ENCODE assay signal across 1 cellular context in the genomic region with DNA sequence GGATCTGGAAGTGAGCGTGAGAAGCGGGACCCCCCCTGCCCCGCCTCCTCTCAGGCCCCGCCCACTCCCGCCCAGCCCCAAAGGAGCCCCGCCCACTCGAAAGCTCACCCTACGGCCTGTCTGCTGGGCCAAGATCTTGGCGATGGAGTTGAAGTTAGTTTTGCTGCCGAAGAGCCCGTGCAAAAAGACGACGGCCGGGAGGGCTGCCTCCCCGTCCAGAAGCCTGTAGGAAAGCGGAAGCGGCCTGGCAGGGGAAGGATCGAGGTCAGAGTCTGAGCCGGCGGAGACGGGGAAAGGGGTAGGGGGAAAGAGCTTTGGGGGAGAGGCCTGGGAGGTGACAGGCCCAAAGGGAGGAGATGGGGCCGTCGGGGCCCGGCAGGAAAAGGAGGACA.
TF ChIP-seq lines count a peak whose summit lies in the region.

No MANE protein-coding gene starts in this region.

TF ChIP-seq in K562, 482 proteins besides CTCF, POLR2A, EP300 and RAD21 (continued from another document and continues in another):
- 0 out of 2 replicates have a peak, but pooled peaks have one; percentile 54 for TF ChIP-seq ZFPM2 (CRISPR knock-in tag; IDR thresholded peaks at IDR 0.05)
- TF ChIP-seq FOXK1 (CRISPR knock-in tag; IDR thresholded peaks at IDR 0.05; ENCODE audit: borderline replicate concordance): no peak
- no peak for TF ChIP-seq ZNF174 (CRISPR knock-in tag; IDR thresholded peaks at IDR 0.05)
- no peak for TF ChIP-seq ZKSCAN1 (IDR thresholded peaks at IDR 0.05; ENCODE audit: low read depth, low read length)
- TF ChIP-seq ASH1L (IDR thresholded peaks at IDR 0.05; ENCODE audit: borderline replicate concordance, low read depth, partially characterized antibody): no peak
- 0 out of 4 replicates have a peak, but pooled peaks of 1 of the 2 experiments have one; percentile 1 for TF ChIP-seq TEAD1 (CRISPR knock-in tag; IDR thresholded peaks at IDR 0.05)
- no peak for TF ChIP-seq HMG20A (CRISPR knock-in tag; conservative IDR thresholded peaks at IDR 0.05)
- TF ChIP-seq HOXB6 (CRISPR knock-in tag; IDR thresholded peaks at IDR 0.05; ENCODE audit: borderline replicate concordance): no peak
- TF ChIP-seq SMARCB1 (IDR thresholded peaks at IDR 0.05; ENCODE audit: insufficient read length, low read depth): no peak
- TF ChIP-seq ZBTB11 (CRISPR knock-in tag; IDR thresholded peaks at IDR 0.05): no peak
- no peak for TF ChIP-seq RBFOX2 (IDR thresholded peaks at IDR 0.05; ENCODE audit: low read depth, low read length)
- TF ChIP-seq ZNF75A (CRISPR knock-in tag; IDR thresholded peaks at IDR 0.05): no peak
- no peak for TF ChIP-seq E2F4 (CRISPR knock-in tag; IDR thresholded peaks at IDR 0.05; ENCODE audit: low read depth)
- no peak for TF ChIP-seq THRAP3 (IDR thresholded peaks at IDR 0.05; ENCODE audit: borderline replicate concordance)
- TF ChIP-seq NELFE (IDR thresholded peaks at IDR 0.05; ENCODE audit: insufficient read depth, insufficient read length): no peak
- TF ChIP-seq STAT5A (IDR thresholded peaks at IDR 0.05; ENCODE audit: borderline replicate concordance, low read length): no peak
- TF ChIP-seq AFF1 (IDR thresholded peaks at IDR 0.05; ENCODE audit: low read depth in 1 of 2, partially characterized antibody in 2 of 2): peak in 1 of 2 experiments; percentile 40
- TF ChIP-seq GTF2E2 (tag; IDR thresholded peaks at IDR 0.05): no peak
- TF ChIP-seq SIN3B (IDR thresholded peaks at IDR 0.05; ENCODE audit: low read depth): no peak
- no peak for TF ChIP-seq NR2C1 (IDR thresholded peaks at IDR 0.05)
- TF ChIP-seq NR2C1 (tag; IDR thresholded peaks at IDR 0.05): no peak
- no peak for TF ChIP-seq MAX (CRISPR knock-in tag; IDR thresholded peaks at IDR 0.05)
- TF ChIP-seq HDAC8 (tag; IDR thresholded peaks at IDR 0.05): no peak
- no peak for TF ChIP-seq YY1 (IDR thresholded peaks at IDR 0.05; ENCODE audit: borderline replicate concordance in 1 of 3, control insufficient read depth in 1 of 3, extremely low read depth in 1 of 3, insufficient read depth in 3 of 3, insufficient read length in 1 of 3, insufficient replicate concordance in 2 of 3, low read depth in 1 of 3, low read length in 2 of 3)
- TF ChIP-seq ZNF395 (CRISPR knock-in tag; IDR thresholded peaks at IDR 0.05): no peak
- no peak for TF ChIP-seq DNMT1 (IDR thresholded peaks at IDR 0.05)
- TF ChIP-seq, protein P1, sequence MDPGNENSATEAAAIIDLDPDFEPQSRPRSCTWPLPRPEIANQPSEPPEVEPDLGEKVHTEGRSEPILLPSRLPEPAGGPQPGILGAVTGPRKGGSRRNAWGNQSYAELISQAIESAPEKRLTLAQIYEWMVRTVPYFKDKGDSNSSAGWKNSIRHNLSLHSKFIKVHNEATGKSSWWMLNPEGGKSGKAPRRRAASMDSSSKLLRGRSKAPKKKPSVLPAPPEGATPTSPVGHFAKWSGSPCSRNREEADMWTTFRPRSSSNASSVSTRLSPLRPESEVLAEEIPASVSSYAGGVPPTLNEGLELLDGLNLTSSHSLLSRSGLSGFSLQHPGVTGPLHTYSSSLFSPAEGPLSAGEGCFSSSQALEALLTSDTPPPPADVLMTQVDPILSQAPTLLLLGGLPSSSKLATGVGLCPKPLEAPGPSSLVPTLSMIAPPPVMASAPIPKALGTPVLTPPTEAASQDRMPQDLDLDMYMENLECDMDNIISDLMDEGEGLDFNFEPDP (CRISPR knock-in tag; IDR thresholded peaks at IDR 0.05): no peak
- TF ChIP-seq, protein P2, sequence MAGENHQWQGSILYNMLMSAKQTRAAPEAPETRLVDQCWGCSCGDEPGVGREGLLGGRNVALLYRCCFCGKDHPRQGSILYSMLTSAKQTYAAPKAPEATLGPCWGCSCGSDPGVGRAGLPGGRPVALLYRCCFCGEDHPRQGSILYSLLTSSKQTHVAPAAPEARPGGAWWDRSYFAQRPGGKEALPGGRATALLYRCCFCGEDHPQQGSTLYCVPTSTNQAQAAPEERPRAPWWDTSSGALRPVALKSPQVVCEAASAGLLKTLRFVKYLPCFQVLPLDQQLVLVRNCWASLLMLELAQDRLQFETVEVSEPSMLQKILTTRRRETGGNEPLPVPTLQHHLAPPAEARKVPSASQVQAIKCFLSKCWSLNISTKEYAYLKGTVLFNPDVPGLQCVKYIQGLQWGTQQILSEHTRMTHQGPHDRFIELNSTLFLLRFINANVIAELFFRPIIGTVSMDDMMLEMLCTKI (IDR thresholded peaks at IDR 0.05; ENCODE audit: partially characterized antibody): no peak
- no peak for TF ChIP-seq MTA2 (IDR thresholded peaks at IDR 0.05; ENCODE audit: low read depth)
- TF ChIP-seq CAMTA2 (CRISPR knock-in tag; conservative IDR thresholded peaks at IDR 0.05): no peak
- TF ChIP-seq TAF15 (IDR thresholded peaks at IDR 0.05; ENCODE audit: low read depth, low read length): no peak
- no peak for TF ChIP-seq MED1 (CRISPR knock-in tag; IDR thresholded peaks at IDR 0.05; ENCODE audit: borderline replicate concordance)
- TF ChIP-seq POLR3G (IDR thresholded peaks at IDR 0.05; ENCODE audit: extremely low read depth, insufficient read length, insufficient replicate concordance): no peak
- TF ChIP-seq, protein P3, sequence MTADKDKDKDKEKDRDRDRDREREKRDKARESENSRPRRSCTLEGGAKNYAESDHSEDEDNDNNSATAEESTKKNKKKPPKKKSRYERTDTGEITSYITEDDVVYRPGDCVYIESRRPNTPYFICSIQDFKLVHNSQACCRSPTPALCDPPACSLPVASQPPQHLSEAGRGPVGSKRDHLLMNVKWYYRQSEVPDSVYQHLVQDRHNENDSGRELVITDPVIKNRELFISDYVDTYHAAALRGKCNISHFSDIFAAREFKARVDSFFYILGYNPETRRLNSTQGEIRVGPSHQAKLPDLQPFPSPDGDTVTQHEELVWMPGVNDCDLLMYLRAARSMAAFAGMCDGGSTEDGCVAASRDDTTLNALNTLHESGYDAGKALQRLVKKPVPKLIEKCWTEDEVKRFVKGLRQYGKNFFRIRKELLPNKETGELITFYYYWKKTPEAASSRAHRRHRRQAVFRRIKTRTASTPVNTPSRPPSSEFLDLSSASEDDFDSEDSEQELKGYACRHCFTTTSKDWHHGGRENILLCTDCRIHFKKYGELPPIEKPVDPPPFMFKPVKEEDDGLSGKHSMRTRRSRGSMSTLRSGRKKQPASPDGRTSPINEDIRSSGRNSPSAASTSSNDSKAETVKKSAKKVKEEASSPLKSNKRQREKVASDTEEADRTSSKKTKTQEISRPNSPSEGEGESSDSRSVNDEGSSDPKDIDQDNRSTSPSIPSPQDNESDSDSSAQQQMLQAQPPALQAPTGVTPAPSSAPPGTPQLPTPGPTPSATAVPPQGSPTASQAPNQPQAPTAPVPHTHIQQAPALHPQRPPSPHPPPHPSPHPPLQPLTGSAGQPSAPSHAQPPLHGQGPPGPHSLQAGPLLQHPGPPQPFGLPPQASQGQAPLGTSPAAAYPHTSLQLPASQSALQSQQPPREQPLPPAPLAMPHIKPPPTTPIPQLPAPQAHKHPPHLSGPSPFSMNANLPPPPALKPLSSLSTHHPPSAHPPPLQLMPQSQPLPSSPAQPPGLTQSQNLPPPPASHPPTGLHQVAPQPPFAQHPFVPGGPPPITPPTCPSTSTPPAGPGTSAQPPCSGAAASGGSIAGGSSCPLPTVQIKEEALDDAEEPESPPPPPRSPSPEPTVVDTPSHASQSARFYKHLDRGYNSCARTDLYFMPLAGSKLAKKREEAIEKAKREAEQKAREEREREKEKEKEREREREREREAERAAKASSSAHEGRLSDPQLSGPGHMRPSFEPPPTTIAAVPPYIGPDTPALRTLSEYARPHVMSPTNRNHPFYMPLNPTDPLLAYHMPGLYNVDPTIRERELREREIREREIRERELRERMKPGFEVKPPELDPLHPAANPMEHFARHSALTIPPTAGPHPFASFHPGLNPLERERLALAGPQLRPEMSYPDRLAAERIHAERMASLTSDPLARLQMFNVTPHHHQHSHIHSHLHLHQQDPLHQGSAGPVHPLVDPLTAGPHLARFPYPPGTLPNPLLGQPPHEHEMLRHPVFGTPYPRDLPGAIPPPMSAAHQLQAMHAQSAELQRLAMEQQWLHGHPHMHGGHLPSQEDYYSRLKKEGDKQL (CRISPR knock-in tag; IDR thresholded peaks at IDR 0.05; ENCODE audit: borderline replicate concordance): no peak
- TF ChIP-seq, protein P4, sequence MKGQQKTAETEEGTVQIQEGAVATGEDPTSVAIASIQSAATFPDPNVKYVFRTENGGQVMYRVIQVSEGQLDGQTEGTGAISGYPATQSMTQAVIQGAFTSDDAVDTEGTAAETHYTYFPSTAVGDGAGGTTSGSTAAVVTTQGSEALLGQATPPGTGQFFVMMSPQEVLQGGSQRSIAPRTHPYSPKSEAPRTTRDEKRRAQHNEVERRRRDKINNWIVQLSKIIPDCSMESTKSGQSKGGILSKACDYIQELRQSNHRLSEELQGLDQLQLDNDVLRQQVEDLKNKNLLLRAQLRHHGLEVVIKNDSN (CRISPR knock-in tag; IDR thresholded peaks at IDR 0.05): no peak
- TF ChIP-seq TRIM28 (IDR thresholded peaks at IDR 0.05): 0 out of 2 replicates have a peak, but pooled peaks have one; percentile 48
- no peak for TF ChIP-seq HDGF (IDR thresholded peaks at IDR 0.05)
- peak; percentile 50; the same call in 1 of the 2 replicates for TF ChIP-seq HDAC2 (IDR thresholded peaks at IDR 0.05)
